In the genomic region with DNA sequence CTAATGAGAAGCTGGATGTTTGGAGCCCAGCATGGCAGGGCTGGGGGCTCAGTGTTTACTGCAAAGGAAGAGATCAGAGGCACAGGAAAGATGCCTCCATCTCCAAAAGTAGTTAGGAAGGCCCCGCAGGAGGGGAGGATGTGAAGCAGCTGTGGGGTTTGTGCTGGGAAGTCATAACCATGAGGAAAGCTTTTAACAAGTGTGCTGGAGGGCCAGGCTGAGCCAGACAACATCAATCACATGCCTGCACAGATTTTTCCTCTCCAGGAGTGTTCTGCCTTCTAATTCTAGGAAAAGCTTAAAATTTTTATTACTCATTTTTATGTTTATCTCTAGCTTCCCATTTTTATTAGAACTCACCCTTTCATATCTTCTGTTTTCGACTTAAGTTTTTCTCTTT, we compare ENCODE assay signal across 18 cellular contexts.
DNase-seq lines count a peak whose midpoint lies in the region; ATAC-seq and TF ChIP-seq lines count a peak whose summit lies in the region.
"Had no signal": no experiment of that assay in that cellular context is flagged by ENCODE, and none has a peak within 500 bp of the region (broad histone marks: within the 10 kb centered on the region; RNA-seq: fewer than 3 reads in every experiment).

No MANE protein-coding gene starts in this region.

- no peak for DNase-seq in CD8-positive, alpha-beta T cell
- no peak for DNase-seq in T-helper 17 cell
- no peak for DNase-seq in memory B cell (ENCODE audit: low spot score in 2 of 2)
- peak; percentile 22 to 27 for DNase-seq in uterus
- DNase-seq in NCI-H345 (lab: John Stamatoyannopoulos, UW): no peak
- no peak for DNase-seq in tibial artery
- DNase-seq: BE2C, EL, GF-D8, NCI-H1694, NCI-H2081, NCI-H2171, NCI-H446, NCI-H526, OCI-M1 had no signal

- no peaks in the 10 kb centered on the region for H3K9me3 ChIP-seq in CD8-positive, alpha-beta T cell (ENCODE audit: low read length)
- H3K9me3 ChIP-seq in T-helper 17 cell (ENCODE audit: control insufficient read depth, low read length, poor library complexity, severe bottlenecking) (no peaks in the 10 kb centered on the region), uterus (no peaks in the 10 kb centered on the region), tibial artery (no peaks in the 10 kb centered on the region)
- H3K9me3 ChIP-seq: BE2C, SJCRH30 had no signal

- no peak overlapping the region for H3K27ac ChIP-seq in CD8-positive, alpha-beta T cell (ENCODE audit: low read depth, low read length)
- H3K27ac ChIP-seq in uterus (no peak overlapping the region), tibial artery (no peak overlapping the region)
- H3K27ac ChIP-seq: SJCRH30 had no signal

- no peaks in the 10 kb centered on the region for H3K36me3 ChIP-seq in CD8-positive, alpha-beta T cell (ENCODE audit: insufficient read depth, low read length)
- H3K36me3 ChIP-seq in uterus (no peaks in the 10 kb centered on the region), tibial artery (no peaks in the 10 kb centered on the region)
- H3K36me3 ChIP-seq: BE2C, SJCRH30 had no signal

- POLR2A ChIA-PET in CD8-positive, alpha-beta T cell (lab: Charles Lee): no interaction called here

- no peak for ATAC-seq in CD8-positive, alpha-beta T cell
- ATAC-seq in T-helper 17 cell (no peak), memory B cell (ENCODE audit: low read depth) (no peak), GM18505 (IDR thresholded peaks at IDR 0.05; ENCODE audit: unreplicated experiment) (no peak)

- peaks cover 18% of the 10 kb centered on the region for H3K36me3 Mint-ChIP-seq in CD8-positive, alpha-beta T cell
- no peaks in the 10 kb centered on the region for H3K36me3 Mint-ChIP-seq in T-helper 17 cell (ENCODE audit: low read depth)
- H3K36me3 Mint-ChIP-seq in memory B cell: peaks cover 4% of the 10 kb centered on the region
- H3K36me3 Mint-ChIP-seq: IgD-negative memory B cell had no signal

- CTCF ChIA-PET in CD8-positive, alpha-beta T cell (lab: Charles Lee): no interaction called here

- no peak overlapping the region for H3K4me3 Mint-ChIP-seq in CD8-positive, alpha-beta T cell
- H3K4me3 Mint-ChIP-seq in T-helper 17 cell (no peak overlapping the region), memory B cell (no peak overlapping the region)
- H3K4me3 Mint-ChIP-seq: IgD-negative memory B cell had no signal

- H3K27me3 ChIP-seq in CD8-positive, alpha-beta T cell (ENCODE audit: insufficient read depth, low read length): no peaks in the 10 kb centered on the region
- H3K27me3 ChIP-seq in uterus (no peaks in the 10 kb centered on the region), tibial artery (no peaks in the 10 kb centered on the region)
- H3K27me3 ChIP-seq: BE2C, SJCRH30 had no signal

- H3K4me1 Mint-ChIP-seq in CD8-positive, alpha-beta T cell (ENCODE audit: low read depth): peaks cover 19% of the 10 kb centered on the region
- H3K4me1 Mint-ChIP-seq in T-helper 17 cell (peaks cover 10% of the 10 kb centered on the region), memory B cell (peaks cover 3% of the 10 kb centered on the region)

- no peak overlapping the region for H3K4me3 ChIP-seq in CD8-positive, alpha-beta T cell (ENCODE audit: low read depth, low read length)
- H3K4me3 ChIP-seq in uterus: no peak overlapping the region
- no peak overlapping the region for H3K4me3 ChIP-seq in tibial artery
- H3K4me3 ChIP-seq: SJCRH30 had no signal

- peak overlapping the region; percentile 57 for H3K27ac Mint-ChIP-seq in CD8-positive, alpha-beta T cell
- H3K27ac Mint-ChIP-seq in T-helper 17 cell (peak overlapping the region; percentile 63), memory B cell (peak overlapping the region; percentile 58)
- H3K27ac Mint-ChIP-seq: IgD-negative memory B cell had no signal

- intact Hi-C loops in CD8-positive, alpha-beta T cell (cut with DNase I, micrococcal nuclease): no loop called here
- intact Hi-C loops in uterus (cut with DNase I; ENCODE audit: low total_unique reads) (no loop called here), tibial artery (cut with DNase I; ENCODE audit: low total_unique reads) (no loop called here)

- TF ChIP-seq POLR2A in uterus (IDR thresholded peaks at IDR 0.05) (no peak), GM18505 (IDR thresholded peaks at IDR 0.05; ENCODE audit: borderline replicate concordance, extremely low read depth, insufficient read depth, insufficient read length) (no peak)

- no peaks in the 10 kb centered on the region for H3K27me3 Mint-ChIP-seq in CD8-positive, alpha-beta T cell (ENCODE audit: low read depth)
- no peaks in the 10 kb centered on the region for H3K27me3 Mint-ChIP-seq in T-helper 17 cell
- H3K27me3 Mint-ChIP-seq in memory B cell: no peaks in the 10 kb centered on the region
- H3K27me3 Mint-ChIP-seq: IgD-negative memory B cell had no signal

- no peaks in the 10 kb centered on the region for H3K9me3 Mint-ChIP-seq in CD8-positive, alpha-beta T cell
- H3K9me3 Mint-ChIP-seq in memory B cell: no peaks in the 10 kb centered on the region
- H3K9me3 Mint-ChIP-seq: IgD-negative memory B cell had no signal

- no peaks in the 10 kb centered on the region for H3K4me1 ChIP-seq in CD8-positive, alpha-beta T cell (ENCODE audit: insufficient read depth, low read length)
- H3K4me1 ChIP-seq in uterus (no peaks in the 10 kb centered on the region), tibial artery (peaks cover 0 to 8% (median 0%) of the 10 kb centered on the region in 4 donors)
- H3K4me1 ChIP-seq: BE2C, SJCRH30 had no signal

- TF ChIP-seq CTCF in CD8-positive, alpha-beta T cell (IDR thresholded peaks at IDR 0.05): no peak
- no peak for TF ChIP-seq CTCF in uterus (IDR thresholded peaks at IDR 0.05)
- no peak for TF ChIP-seq CTCF in tibial artery (IDR thresholded peaks at IDR 0.05)

Comparison
In these comparisons a context has a peak if more than half of its experiments do, and no peak if none do; other contexts are left out.
1. DNase-seq: peak in uterus (2 of 2); none in CD8-positive, alpha-beta T cell (0 of 7), T-helper 17 cell (0 of 3), memory B cell (0 of 2), NCI-H345 (single experiment) and tibial artery (0 of 2).
2. Peak in every context shown above with its lines, with median percentiles within 50 percentile points of each other: H3K27ac Mint-ChIP-seq.